In genomic region chr15:89301304-89302089, GRCh38 we compare ENCODE assay signal across 1 cellular context.
TF ChIP-seq lines count a peak whose summit lies in the region.

No MANE protein-coding gene starts in this region.

TF ChIP-seq in K562, 482 proteins besides CTCF, POLR2A, EP300 and RAD21:
- TF ChIP-seq CEBPG (CRISPR knock-in tag; IDR thresholded peaks at IDR 0.05) (no peak), CEBPG (tag; conservative IDR thresholded peaks at IDR 0.05 in 1 of 2, IDR thresholded peaks at IDR 0.05 in 1 of 2) (peak; percentile 36 to 83; a peak in 2 of 4 replicates), IFI16 (CRISPR knock-in tag; IDR thresholded peaks at IDR 0.05) (no peak), SIX5 (IDR thresholded peaks at IDR 0.05; ENCODE audit: borderline replicate concordance in 1 of 2, insufficient read depth in 1 of 2, low read depth in 1 of 2, low read length in 2 of 2) (no peak), CEBPB (tag; IDR thresholded peaks at IDR 0.05) (peak; percentile 49; the same call in 1 of the 2 replicates), ATF3 (IDR thresholded peaks at IDR 0.05) (peak; percentile 18; the same call in 1 of the 2 replicates), ATF3 (CRISPR knock-in tag; conservative IDR thresholded peaks at IDR 0.05) (no peak)
